In the genomic region with DNA sequence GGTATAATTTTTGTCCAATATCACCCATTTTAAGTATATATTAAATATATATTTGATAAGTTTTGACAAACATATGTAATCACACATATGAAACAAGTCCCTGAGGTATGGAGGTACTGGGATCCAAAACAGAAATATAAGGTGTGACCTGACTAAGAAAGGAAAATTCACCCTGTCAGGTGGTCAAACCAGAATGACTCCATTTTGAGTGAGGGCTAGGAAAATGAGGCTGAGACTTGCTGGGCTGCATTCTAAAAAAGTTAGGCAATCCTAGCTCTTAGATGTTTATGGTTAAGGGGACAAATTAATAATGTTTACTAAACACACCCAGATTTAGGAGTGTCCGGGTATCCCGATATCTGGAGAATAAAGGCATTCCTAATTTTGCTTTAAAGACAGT, we compare ENCODE assay signal across 29 cellular contexts.
"Had no signal": no experiment of that assay in that cellular context is flagged by ENCODE, and none has a peak within 500 bp of the region (broad histone marks: within the 10 kb centered on the region; RNA-seq: fewer than 3 reads in every experiment).

No MANE protein-coding gene starts in this region.

- H3K9me3 Mint-ChIP-seq: activated naive CD8-positive, alpha-beta T cell treated with anti-CD3 and anti-CD28 coated beads, Interleukin-2, amount 10 ng/mL, durations not matched to agents 7 days and 5 days; activated T-cell treated with anti-CD3 and anti-CD28 coated beads, Interleukin-2, amount 50 U/mL, for 24 hours; effector memory CD8-positive, alpha-beta T cell had no signal

- H3K36me3 Mint-ChIP-seq: activated CD8-positive, alpha-beta memory T cell treated with anti-CD3 and anti-CD28 coated beads, Interleukin-2, amount 10 ng/mL, durations not matched to agents 7 days and 5 days; activated naive CD8-positive, alpha-beta T cell treated with anti-CD3 and anti-CD28 coated beads, Interleukin-2, amount 10 ng/mL, durations not matched to agents 7 days and 5 days had no signal

- H3K9me3 ChIP-seq: esophagus muscularis mucosa, gastroesophageal sphincter had no signal

- ATAC-seq: activated CD4-positive, alpha-beta T cell treated with anti-CD3 and anti-CD28 coated beads for 36 hours; activated CD8-positive, alpha-beta memory T cell treated with anti-CD3 and anti-CD28 coated beads, Interleukin-2, amount 10 ng/mL, durations not matched to agents 7 days and 5 days; activated CD8-positive, alpha-beta T cell treated with anti-CD3 and anti-CD28 coated beads, Interleukin-2, amount 10 ng/mL, durations not matched to agents 7 days and 5 days; activated naive CD4-positive, alpha-beta T cell treated with anti-CD3 and anti-CD28 coated beads, Interleukin-2, amount 50 U/mL, for 72 hours; activated T-cell treated with anti-CD3 and anti-CD28 coated beads, Interleukin-2, amount 50 U/mL, for 72 hours; effector memory CD8-positive, alpha-beta T cell; gastroesophageal sphincter; heart right ventricle had no signal

- H3K27ac ChIP-seq: brain microvascular endothelial cell, esophagus muscularis mucosa, gastroesophageal sphincter, heart right ventricle had no signal

- H3K27me3 Mint-ChIP-seq: activated CD4-positive, alpha-beta T cell treated with anti-CD3 and anti-CD28 coated beads, Interleukin-2, amount 10 ng/mL, durations not matched to agents 24 days and 14 days; activated CD8-positive, alpha-beta memory T cell treated with anti-CD3 and anti-CD28 coated beads, Interleukin-2, amount 10 ng/mL, durations not matched to agents 7 days and 5 days had no signal

- H3K27ac Mint-ChIP-seq: activated CD4-positive, alpha-beta memory T cell treated with anti-CD3 and anti-CD28 coated beads for 36 hours; activated CD4-positive, alpha-beta T cell treated with anti-CD3 and anti-CD28 coated beads for 36 hours; activated CD4-positive, alpha-beta T cell treated with anti-CD3 and anti-CD28 coated beads, Interleukin-2, amount 10 ng/mL, durations not matched to agents 24 days and 14 days; activated CD8-positive, alpha-beta memory T cell treated with anti-CD3 and anti-CD28 coated beads, Interleukin-2, amount 10 ng/mL, durations not matched to agents 7 days and 5 days; activated CD8-positive, alpha-beta T cell treated with anti-CD3 and anti-CD28 coated beads, Interleukin-2, amount 10 ng/mL, durations not matched to agents 7 days and 5 days; activated naive CD8-positive, alpha-beta T cell treated with anti-CD3 and anti-CD28 coated beads, Interleukin-2, amount 10 ng/mL, durations not matched to agents 7 days and 5 days; activated T-cell treated with anti-CD3 and anti-CD28 coated beads, Interleukin-2, amount 50 U/mL, for 24 hours; activated T-cell treated with anti-CD3 and anti-CD28 coated beads, Interleukin-2, amount 50 U/mL, for 72 hours; effector memory CD8-positive, alpha-beta T cell had no signal

- FAIRE-seq: astrocyte, colon had no signal

- DNase-seq: activated CD4-positive, alpha-beta memory T cell treated with anti-CD3 and anti-CD28 coated beads for 36 hours; activated CD4-positive, alpha-beta T cell treated with anti-CD3 and anti-CD28 coated beads for 36 hours; activated CD4-positive, alpha-beta T cell treated with anti-CD3 and anti-CD28 coated beads, Interleukin-2, amount 10 ng/mL, durations not matched to agents 24 days and 14 days; activated CD4-positive, CD25-positive, alpha-beta regulatory T cell; activated CD4-positive, CD25-positive, alpha-beta regulatory T cell treated with anti-CD3 and anti-CD28 coated beads, Interleukin-2, amount 50 U/mL, for 72 hours; activated CD8-positive, alpha-beta memory T cell treated with anti-CD3 and anti-CD28 coated beads, Interleukin-2, amount 10 ng/mL, durations not matched to agents 7 days and 5 days; activated CD8-positive, alpha-beta memory T cell treated with anti-CD3 and anti-CD28 coated beads, Interleukin-2, amount 50 U/mL, for 4 hours; activated CD8-positive, alpha-beta T cell treated with anti-CD3 and anti-CD28 coated beads, Interleukin-2, amount 10 ng/mL, durations not matched to agents 7 days and 5 days; activated effector memory CD4-positive, alpha-beta T cell treated with Interleukin-2 at 50 U/mL for 16 hours; activated gamma-delta T cell treated with Interleukin-2 at 50 U/mL for 16 hours; activated naive CD4-positive, alpha-beta T cell treated with Interleukin-2 at 50 U/mL for 16 hours; activated naive CD8-positive, alpha-beta T cell treated with anti-CD3 and anti-CD28 coated beads, Interleukin-2, amount 10 ng/mL, durations not matched to agents 7 days and 5 days; activated T-cell treated with anti-CD3 and anti-CD28 coated beads, Interleukin-2, amount 50 U/mL, for 24 hours; activated T-cell treated with anti-CD3 and anti-CD28 coated beads, Interleukin-2, amount 50 U/mL, for 72 hours; anterior cingulate cortex; brain microvascular endothelial cell; caudate nucleus; cortex of kidney; dermis blood vessel endothelial cell; effector CD4-positive, alpha-beta T cell; effector memory CD8-positive, alpha-beta T cell; foreskin melanocyte; heart right ventricle; T-helper 2 cell had no signal

- H3K4me1 ChIP-seq: esophagus muscularis mucosa, gastroesophageal sphincter, heart right ventricle had no signal

- H3K4me3 ChIP-seq: esophagus muscularis mucosa, gastroesophageal sphincter, heart right ventricle had no signal

- H3K4me3 Mint-ChIP-seq: activated CD4-positive, alpha-beta memory T cell treated with anti-CD3 and anti-CD28 coated beads for 36 hours; activated CD4-positive, alpha-beta T cell treated with anti-CD3 and anti-CD28 coated beads for 36 hours; activated CD4-positive, alpha-beta T cell treated with anti-CD3 and anti-CD28 coated beads, Interleukin-2, amount 10 ng/mL, durations not matched to agents 24 days and 14 days; activated CD8-positive, alpha-beta memory T cell treated with anti-CD3 and anti-CD28 coated beads, Interleukin-2, amount 10 ng/mL, durations not matched to agents 7 days and 5 days; activated CD8-positive, alpha-beta T cell treated with anti-CD3 and anti-CD28 coated beads, Interleukin-2, amount 10 ng/mL, durations not matched to agents 7 days and 5 days; activated naive CD8-positive, alpha-beta T cell treated with anti-CD3 and anti-CD28 coated beads, Interleukin-2, amount 10 ng/mL, durations not matched to agents 7 days and 5 days; activated T-cell treated with anti-CD3 and anti-CD28 coated beads, Interleukin-2, amount 50 U/mL, for 24 hours; activated T-cell treated with anti-CD3 and anti-CD28 coated beads, Interleukin-2, amount 50 U/mL, for 72 hours; effector memory CD8-positive, alpha-beta T cell had no signal

- H3K27me3 ChIP-seq: brain microvascular endothelial cell, esophagus muscularis mucosa, gastroesophageal sphincter, heart right ventricle had no signal

- H3K36me3 ChIP-seq: brain microvascular endothelial cell, esophagus muscularis mucosa, gastroesophageal sphincter, heart right ventricle had no signal
